Comparison of ENCODE assay signal across 1 cellular context in the genomic region with DNA sequence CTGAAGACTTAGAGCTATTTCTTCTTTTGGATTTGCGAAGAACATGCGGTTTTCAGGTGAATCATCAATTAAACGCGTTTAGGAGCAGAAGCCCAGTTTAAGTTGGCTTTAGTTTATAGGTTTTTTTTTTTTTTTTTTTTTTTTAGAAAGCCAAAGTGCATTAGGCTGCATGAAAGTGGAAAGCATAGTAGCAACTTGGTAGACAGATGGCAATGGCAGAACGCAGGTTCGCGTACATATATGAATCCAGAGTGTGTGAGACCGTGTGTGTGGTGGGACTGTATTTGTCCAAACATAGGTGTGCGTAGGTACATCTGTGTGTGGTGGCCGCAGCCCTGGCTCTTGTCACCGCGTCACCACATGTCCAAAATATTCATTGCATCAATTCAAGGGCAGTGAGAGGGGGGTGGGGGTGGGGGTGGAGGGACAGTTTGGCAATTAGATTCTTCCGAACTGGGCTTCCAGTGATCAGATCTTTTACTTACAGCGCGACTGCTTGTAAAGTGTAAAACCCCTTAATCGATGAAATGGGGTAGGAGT.
A peak's percentile ranks its signal among the peaks of the same experiment; 100 is the strongest.
TF ChIP-seq lines count a peak whose summit lies in the region.

No MANE protein-coding gene starts in this region.

TF ChIP-seq in K562, 482 proteins besides CTCF, POLR2A, EP300 and RAD21 (continued from another document and continues in another):
- TF ChIP-seq POLR3A (IDR thresholded peaks at IDR 0.05; ENCODE audit: borderline replicate concordance, extremely low read depth, insufficient read depth, insufficient read length) (no peak), ZC3H4 (CRISPR knock-in tag; IDR thresholded peaks at IDR 0.05; ENCODE audit: borderline replicate concordance) (no peak), SIX5 (IDR thresholded peaks at IDR 0.05; ENCODE audit: borderline replicate concordance in 1 of 2, insufficient read depth in 1 of 2, low read depth in 1 of 2, low read length in 2 of 2) (no peak), RNF2 (IDR thresholded peaks at IDR 0.05) (0 out of 2 replicates have a peak, but pooled peaks have one; percentile 15), ZNF143 (CRISPR knock-in tag; IDR thresholded peaks at IDR 0.05) (no peak), ZNF707 (CRISPR knock-in tag; conservative IDR thresholded peaks at IDR 0.05) (no peak), ZNF77 (CRISPR knock-in tag; IDR thresholded peaks at IDR 0.05) (no peak), CHD1 (IDR thresholded peaks at IDR 0.05; ENCODE audit: low read length) (peak; percentile 61), PPARD (CRISPR knock-in tag; IDR thresholded peaks at IDR 0.05) (no peak), ZSCAN29 (IDR thresholded peaks at IDR 0.05) (no peak), OTX1 (CRISPR knock-in tag; IDR thresholded peaks at IDR 0.05) (no peak), MCM7 (IDR thresholded peaks at IDR 0.05) (no peak), BRD4 (IDR thresholded peaks at IDR 0.05) (no peak), HNRNPK (IDR thresholded peaks at IDR 0.05; ENCODE audit: low read depth, low read length, poor library complexity, severe bottlenecking) (no peak), MEF2D (tag; conservative IDR thresholded peaks at IDR 0.05; ENCODE audit: low read depth) (no peak), ZNF212 (CRISPR knock-in tag; IDR thresholded peaks at IDR 0.05) (no peak), HEY1 (CRISPR knock-in tag; IDR thresholded peaks at IDR 0.05; ENCODE audit: borderline replicate concordance) (no peak), ZNF316 (IDR thresholded peaks at IDR 0.05) (0 out of 2 replicates have a peak, but pooled peaks have one; percentile 4), KLF6 (CRISPR knock-in tag; IDR thresholded peaks at IDR 0.05; ENCODE audit: borderline replicate concordance) (no peak), POLR3G (IDR thresholded peaks at IDR 0.05; ENCODE audit: extremely low read depth, insufficient read length, insufficient replicate concordance) (no peak), IFI16 (CRISPR knock-in tag; IDR thresholded peaks at IDR 0.05) (no peak), MIER1 (IDR thresholded peaks at IDR 0.05; ENCODE audit: low read depth) (0 out of 2 replicates have a peak, but pooled peaks have one; percentile 26), ZNF175 (CRISPR knock-in tag; IDR thresholded peaks at IDR 0.05; ENCODE audit: low read depth) (no peak), RBM39 (optimal IDR thresholded peaks at IDR 0.05; ENCODE audit: low read depth, low read length) (no peak), ETV1 (tag; conservative IDR thresholded peaks at IDR 0.05; ENCODE audit: low read depth) (no peak)
- TF ChIP-seq, protein P1, sequence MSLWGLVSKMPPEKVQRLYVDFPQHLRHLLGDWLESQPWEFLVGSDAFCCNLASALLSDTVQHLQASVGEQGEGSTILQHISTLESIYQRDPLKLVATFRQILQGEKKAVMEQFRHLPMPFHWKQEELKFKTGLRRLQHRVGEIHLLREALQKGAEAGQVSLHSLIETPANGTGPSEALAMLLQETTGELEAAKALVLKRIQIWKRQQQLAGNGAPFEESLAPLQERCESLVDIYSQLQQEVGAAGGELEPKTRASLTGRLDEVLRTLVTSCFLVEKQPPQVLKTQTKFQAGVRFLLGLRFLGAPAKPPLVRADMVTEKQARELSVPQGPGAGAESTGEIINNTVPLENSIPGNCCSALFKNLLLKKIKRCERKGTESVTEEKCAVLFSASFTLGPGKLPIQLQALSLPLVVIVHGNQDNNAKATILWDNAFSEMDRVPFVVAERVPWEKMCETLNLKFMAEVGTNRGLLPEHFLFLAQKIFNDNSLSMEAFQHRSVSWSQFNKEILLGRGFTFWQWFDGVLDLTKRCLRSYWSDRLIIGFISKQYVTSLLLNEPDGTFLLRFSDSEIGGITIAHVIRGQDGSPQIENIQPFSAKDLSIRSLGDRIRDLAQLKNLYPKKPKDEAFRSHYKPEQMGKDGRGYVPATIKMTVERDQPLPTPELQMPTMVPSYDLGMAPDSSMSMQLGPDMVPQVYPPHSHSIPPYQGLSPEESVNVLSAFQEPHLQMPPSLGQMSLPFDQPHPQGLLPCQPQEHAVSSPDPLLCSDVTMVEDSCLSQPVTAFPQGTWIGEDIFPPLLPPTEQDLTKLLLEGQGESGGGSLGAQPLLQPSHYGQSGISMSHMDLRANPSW (CRISPR knock-in tag; IDR thresholded peaks at IDR 0.05) = no peak
- TF ChIP-seq, protein P2, sequence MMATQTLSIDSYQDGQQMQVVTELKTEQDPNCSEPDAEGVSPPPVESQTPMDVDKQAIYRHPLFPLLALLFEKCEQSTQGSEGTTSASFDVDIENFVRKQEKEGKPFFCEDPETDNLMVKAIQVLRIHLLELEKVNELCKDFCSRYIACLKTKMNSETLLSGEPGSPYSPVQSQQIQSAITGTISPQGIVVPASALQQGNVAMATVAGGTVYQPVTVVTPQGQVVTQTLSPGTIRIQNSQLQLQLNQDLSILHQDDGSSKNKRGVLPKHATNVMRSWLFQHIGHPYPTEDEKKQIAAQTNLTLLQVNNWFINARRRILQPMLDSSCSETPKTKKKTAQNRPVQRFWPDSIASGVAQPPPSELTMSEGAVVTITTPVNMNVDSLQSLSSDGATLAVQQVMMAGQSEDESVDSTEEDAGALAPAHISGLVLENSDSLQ (IDR thresholded peaks at IDR 0.05) = no peak
- TF ChIP-seq, protein P3, sequence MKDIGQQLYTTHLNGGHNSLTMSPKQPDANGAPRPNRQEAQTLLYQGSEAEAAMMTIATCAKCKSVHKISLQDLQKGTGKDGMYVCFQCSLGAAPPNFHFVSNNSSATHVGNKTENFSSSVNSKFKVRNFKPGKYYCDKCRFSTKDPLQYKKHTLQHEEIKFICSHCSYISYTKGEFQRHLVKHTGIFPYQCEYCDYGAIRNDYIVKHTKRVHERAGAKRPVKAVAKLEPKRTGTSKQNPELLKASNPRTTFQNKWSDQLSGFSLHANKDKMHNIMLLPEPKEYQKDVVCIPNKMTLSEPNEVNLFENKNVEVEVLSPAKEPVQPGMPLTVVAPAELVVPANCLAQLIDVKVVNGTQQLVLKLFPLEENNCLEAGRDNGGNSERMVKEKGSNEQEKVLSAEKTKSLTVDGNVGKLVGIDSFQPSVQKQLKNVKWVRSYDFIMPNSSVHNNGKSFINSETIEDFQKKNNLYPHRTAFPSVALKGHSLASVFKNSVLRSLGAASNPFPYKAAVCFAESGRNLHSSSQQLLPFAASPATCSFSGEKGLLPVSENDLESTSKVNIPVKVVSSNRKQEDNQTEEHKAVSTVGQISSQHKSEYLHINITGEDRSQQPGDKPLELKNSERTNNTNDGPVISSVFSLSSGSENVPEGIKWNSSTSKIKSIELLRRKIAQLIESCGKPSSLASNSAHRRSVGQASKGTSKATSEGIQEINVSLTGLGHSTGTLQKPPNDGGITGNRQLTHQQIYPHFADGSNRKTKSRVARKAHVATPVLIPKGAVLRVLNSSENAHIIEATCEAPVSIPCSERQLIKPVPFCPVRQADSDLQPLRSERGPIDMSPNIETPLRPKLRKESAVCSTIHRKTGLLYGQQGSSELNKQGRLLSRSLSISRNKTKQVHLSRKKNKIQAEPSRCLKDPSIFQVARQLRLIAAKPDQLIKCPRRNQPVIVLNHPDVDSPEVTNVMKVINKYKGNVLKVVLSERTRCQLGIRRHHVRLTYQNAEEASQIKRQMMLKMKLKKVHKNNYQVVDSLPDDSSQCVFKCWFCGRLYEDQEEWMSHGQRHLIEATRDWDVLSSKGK (CRISPR knock-in tag; IDR thresholded peaks at IDR 0.05) = no peak
- TF ChIP-seq, protein P4, sequence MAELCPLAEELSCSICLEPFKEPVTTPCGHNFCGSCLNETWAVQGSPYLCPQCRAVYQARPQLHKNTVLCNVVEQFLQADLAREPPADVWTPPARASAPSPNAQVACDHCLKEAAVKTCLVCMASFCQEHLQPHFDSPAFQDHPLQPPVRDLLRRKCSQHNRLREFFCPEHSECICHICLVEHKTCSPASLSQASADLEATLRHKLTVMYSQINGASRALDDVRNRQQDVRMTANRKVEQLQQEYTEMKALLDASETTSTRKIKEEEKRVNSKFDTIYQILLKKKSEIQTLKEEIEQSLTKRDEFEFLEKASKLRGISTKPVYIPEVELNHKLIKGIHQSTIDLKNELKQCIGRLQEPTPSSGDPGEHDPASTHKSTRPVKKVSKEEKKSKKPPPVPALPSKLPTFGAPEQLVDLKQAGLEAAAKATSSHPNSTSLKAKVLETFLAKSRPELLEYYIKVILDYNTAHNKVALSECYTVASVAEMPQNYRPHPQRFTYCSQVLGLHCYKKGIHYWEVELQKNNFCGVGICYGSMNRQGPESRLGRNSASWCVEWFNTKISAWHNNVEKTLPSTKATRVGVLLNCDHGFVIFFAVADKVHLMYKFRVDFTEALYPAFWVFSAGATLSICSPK (IDR thresholded peaks at IDR 0.05; ENCODE audit: borderline replicate concordance) = 0 out of 2 replicates have a peak, but pooled peaks have one; percentile 71
- TF ChIP-seq, protein P5, sequence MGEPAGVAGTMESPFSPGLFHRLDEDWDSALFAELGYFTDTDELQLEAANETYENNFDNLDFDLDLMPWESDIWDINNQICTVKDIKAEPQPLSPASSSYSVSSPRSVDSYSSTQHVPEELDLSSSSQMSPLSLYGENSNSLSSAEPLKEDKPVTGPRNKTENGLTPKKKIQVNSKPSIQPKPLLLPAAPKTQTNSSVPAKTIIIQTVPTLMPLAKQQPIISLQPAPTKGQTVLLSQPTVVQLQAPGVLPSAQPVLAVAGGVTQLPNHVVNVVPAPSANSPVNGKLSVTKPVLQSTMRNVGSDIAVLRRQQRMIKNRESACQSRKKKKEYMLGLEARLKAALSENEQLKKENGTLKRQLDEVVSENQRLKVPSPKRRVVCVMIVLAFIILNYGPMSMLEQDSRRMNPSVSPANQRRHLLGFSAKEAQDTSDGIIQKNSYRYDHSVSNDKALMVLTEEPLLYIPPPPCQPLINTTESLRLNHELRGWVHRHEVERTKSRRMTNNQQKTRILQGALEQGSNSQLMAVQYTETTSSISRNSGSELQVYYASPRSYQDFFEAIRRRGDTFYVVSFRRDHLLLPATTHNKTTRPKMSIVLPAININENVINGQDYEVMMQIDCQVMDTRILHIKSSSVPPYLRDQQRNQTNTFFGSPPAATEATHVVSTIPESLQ (CRISPR knock-in tag; IDR thresholded peaks at IDR 0.05) = no peak
- TF ChIP-seq, protein P6, sequence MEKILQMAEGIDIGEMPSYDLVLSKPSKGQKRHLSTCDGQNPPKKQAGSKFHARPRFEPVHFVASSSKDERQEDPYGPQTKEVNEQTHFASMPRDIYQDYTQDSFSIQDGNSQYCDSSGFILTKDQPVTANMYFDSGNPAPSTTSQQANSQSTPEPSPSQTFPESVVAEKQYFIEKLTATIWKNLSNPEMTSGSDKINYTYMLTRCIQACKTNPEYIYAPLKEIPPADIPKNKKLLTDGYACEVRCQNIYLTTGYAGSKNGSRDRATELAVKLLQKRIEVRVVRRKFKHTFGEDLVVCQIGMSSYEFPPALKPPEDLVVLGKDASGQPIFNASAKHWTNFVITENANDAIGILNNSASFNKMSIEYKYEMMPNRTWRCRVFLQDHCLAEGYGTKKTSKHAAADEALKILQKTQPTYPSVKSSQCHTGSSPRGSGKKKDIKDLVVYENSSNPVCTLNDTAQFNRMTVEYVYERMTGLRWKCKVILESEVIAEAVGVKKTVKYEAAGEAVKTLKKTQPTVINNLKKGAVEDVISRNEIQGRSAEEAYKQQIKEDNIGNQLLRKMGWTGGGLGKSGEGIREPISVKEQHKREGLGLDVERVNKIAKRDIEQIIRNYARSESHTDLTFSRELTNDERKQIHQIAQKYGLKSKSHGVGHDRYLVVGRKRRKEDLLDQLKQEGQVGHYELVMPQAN (IDR thresholded peaks at IDR 0.05; ENCODE audit: borderline replicate concordance) = peak; percentile 38; the same call in 1 of the 2 replicates
- TF ChIP-seq, protein P7, sequence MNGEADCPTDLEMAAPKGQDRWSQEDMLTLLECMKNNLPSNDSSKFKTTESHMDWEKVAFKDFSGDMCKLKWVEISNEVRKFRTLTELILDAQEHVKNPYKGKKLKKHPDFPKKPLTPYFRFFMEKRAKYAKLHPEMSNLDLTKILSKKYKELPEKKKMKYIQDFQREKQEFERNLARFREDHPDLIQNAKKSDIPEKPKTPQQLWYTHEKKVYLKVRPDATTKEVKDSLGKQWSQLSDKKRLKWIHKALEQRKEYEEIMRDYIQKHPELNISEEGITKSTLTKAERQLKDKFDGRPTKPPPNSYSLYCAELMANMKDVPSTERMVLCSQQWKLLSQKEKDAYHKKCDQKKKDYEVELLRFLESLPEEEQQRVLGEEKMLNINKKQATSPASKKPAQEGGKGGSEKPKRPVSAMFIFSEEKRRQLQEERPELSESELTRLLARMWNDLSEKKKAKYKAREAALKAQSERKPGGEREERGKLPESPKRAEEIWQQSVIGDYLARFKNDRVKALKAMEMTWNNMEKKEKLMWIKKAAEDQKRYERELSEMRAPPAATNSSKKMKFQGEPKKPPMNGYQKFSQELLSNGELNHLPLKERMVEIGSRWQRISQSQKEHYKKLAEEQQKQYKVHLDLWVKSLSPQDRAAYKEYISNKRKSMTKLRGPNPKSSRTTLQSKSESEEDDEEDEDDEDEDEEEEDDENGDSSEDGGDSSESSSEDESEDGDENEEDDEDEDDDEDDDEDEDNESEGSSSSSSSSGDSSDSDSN (IDR thresholded peaks at IDR 0.05; ENCODE audit: borderline replicate concordance in 1 of 2, low read depth in 2 of 2, low read length in 2 of 2) = 0 out of 4 replicates have a peak, but pooled peaks of 1 of the 2 experiments have one; percentile 29
- TF ChIP-seq, protein P8, sequence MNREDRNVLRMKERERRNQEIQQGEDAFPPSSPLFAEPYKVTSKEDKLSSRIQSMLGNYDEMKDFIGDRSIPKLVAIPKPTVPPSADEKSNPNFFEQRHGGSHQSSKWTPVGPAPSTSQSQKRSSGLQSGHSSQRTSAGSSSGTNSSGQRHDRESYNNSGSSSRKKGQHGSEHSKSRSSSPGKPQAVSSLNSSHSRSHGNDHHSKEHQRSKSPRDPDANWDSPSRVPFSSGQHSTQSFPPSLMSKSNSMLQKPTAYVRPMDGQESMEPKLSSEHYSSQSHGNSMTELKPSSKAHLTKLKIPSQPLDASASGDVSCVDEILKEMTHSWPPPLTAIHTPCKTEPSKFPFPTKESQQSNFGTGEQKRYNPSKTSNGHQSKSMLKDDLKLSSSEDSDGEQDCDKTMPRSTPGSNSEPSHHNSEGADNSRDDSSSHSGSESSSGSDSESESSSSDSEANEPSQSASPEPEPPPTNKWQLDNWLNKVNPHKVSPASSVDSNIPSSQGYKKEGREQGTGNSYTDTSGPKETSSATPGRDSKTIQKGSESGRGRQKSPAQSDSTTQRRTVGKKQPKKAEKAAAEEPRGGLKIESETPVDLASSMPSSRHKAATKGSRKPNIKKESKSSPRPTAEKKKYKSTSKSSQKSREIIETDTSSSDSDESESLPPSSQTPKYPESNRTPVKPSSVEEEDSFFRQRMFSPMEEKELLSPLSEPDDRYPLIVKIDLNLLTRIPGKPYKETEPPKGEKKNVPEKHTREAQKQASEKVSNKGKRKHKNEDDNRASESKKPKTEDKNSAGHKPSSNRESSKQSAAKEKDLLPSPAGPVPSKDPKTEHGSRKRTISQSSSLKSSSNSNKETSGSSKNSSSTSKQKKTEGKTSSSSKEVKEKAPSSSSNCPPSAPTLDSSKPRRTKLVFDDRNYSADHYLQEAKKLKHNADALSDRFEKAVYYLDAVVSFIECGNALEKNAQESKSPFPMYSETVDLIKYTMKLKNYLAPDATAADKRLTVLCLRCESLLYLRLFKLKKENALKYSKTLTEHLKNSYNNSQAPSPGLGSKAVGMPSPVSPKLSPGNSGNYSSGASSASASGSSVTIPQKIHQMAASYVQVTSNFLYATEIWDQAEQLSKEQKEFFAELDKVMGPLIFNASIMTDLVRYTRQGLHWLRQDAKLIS (CRISPR knock-in tag; IDR thresholded peaks at IDR 0.05) = peak; percentile 16; the same call in 1 of the 2 replicates
- TF ChIP-seq, protein P9, sequence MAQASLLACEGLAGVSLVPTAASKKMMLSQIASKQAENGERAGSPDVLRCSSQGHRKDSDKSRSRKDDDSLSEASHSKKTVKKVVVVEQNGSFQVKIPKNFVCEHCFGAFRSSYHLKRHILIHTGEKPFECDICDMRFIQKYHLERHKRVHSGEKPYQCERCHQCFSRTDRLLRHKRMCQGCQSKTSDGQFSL (CRISPR knock-in tag; IDR thresholded peaks at IDR 0.05) = no peak
- TF ChIP-seq, protein P9 (tag; IDR thresholded peaks at IDR 0.05) = 0 out of 4 replicates have a peak, but pooled peaks of 1 of the 2 experiments have one; percentile 22
